ENCODE assay signal across 8 cellular contexts in genomic region chr1:67430358-67431155, GRCh38. TPM values are rescaled to one million over a fixed set of nuclear protein-coding genes. Genes with fewer than 3 reads are reported as not detected.
DNase-seq lines count a peak whose midpoint lies in the region; ATAC-seq, FAIRE-seq and TF ChIP-seq lines count a peak whose summit lies in the region.

Gene SERBP1 (minus strand): TSS chr1:67430402. CDS start chr1:67430300, 102 bp downstream.

- peak; percentile 92 for DNase-seq in AG10803 (ENCODE audit: low read depth)
- DNase-seq in NCI-H510A (lab: John Stamatoyannopoulos, UW): peak; percentile 97
- DNase-seq in activated CD4-positive, alpha-beta T cell treated with anti-CD3 and anti-CD28 coated beads for 1 hour: peak; percentile 94
- DNase-seq in cerebellum (ENCODE audit: low spot score): peak; percentile 95
- DNase-seq in kidney: peak; percentile 99
- DNase-seq in stimulated activated CD4-positive, alpha-beta T cell treated with anti-CD3 and anti-CD28 coated beads, Interleukin-15, amount 100 ng/mL, for 24 hours: peak; percentile 96

- peak; percentile 90 for ATAC-seq in HG03432 (IDR thresholded peaks at IDR 0.05; ENCODE audit: unreplicated experiment)

- H3K4me3 ChIP-seq in AG10803 (ENCODE audit: low read length) (peak within 1 kb of the TSS; percentile 93), kidney (ENCODE audit: low read length in 2 of 2) (peak within 1 kb of the TSS; percentile 85 to 98)

- peak within 1 kb of the TSS; percentile 90 to 91 for H3K9ac ChIP-seq in kidney (ENCODE audit: low read length in 2 of 2)

- H3K4me1 ChIP-seq in kidney (ENCODE audit: control insufficient read depth in 1 of 2, insufficient read depth in 1 of 2, low read depth in 1 of 2, low read length in 2 of 2): peaks cover 0 to 3% of the 10 kb centered on the region in 2 donors

- H3K9me3 ChIP-seq in kidney (ENCODE audit: control insufficient read depth in 1 of 2, low read length in 2 of 2): no peaks in the 10 kb centered on the region

- peak within 1 kb of the TSS; percentile 95 to 96 for H3K27ac ChIP-seq in kidney (ENCODE audit: low read depth in 2 of 2, low read length in 2 of 2)

- TF ChIP-seq CTCF in AG10803 (conservative IDR thresholded peaks at IDR 0.05; ENCODE audit: low read length) (no peak; the same call in 1 of the 2 replicates), kidney (IDR thresholded peaks at IDR 0.05; ENCODE audit: borderline replicate concordance, extremely low read depth, insufficient read depth) (no peak)

- peak; percentile 63 for TF ChIP-seq POLR2A in GM19099 (IDR thresholded peaks at IDR 0.05; ENCODE audit: extremely low read depth, insufficient read length, low read depth)

- intact Hi-C loops in kidney (cut with DNase I): no loop called here

- no peak for FAIRE-seq in kidney (lab: Jason Lieb, UNC)

- H3K36me3 ChIP-seq in kidney (ENCODE audit: control insufficient read depth in 1 of 2, insufficient read depth in 2 of 2, low read length in 2 of 2): peaks cover 3% of the 10 kb centered on the region in 2 donors

RNA-seq across cellular contexts. Expression of gene SERBP1, which starts in this region (rescaled TPM):
- total RNA-seq in cerebellum: 127 TPM
- 151 TPM for total RNA-seq in kidney
- 103 TPM for polyA plus RNA-seq in kidney (ENCODE audit: insufficient read depth, low read depth, low replicate concordance)

Comparison
In these comparisons a context has a peak if more than half of its experiments do, and no peak if none do; other contexts are left out.
1. Peak in every context shown above with its lines: DNase-seq, ATAC-seq, H3K4me3 ChIP-seq and H3K27ac ChIP-seq.